In genomic region chr2:68643011-68643873, GRCh38 we compare ENCODE assay signal across 8 cellular contexts. TPM values are rescaled to one million over a fixed set of nuclear protein-coding genes. Genes with fewer than 3 reads are reported as not detected.
DNase-seq lines count a peak whose midpoint lies in the region; ATAC-seq, FAIRE-seq and TF ChIP-seq lines count a peak whose summit lies in the region.

PROKR1 (plus strand) TSS chr2:68643579; CDS start chr2:68645822, 2,243 bp downstream.

- no peaks in the 10 kb centered on the region for H3K36me3 Mint-ChIP-seq in natural killer cell

- intact Hi-C loops in esophagus squamous epithelium (cut with DNase I): no loop called here
- intact Hi-C loops in natural killer cell (cut with micrococcal nuclease): no loop called here

- H3K9me3 ChIP-seq in esophagus squamous epithelium: peaks cover 0 to 13% (median 0%) of the 10 kb centered on the region in 3 donors

- H3K4me1 Mint-ChIP-seq in natural killer cell: peaks cover 0 to 12% of the 10 kb centered on the region in 2 donors

- DNase-seq in ELR (ENCODE audit: low read depth) (peak; percentile 46), esophagus squamous epithelium (lab: John Stamatoyannopoulos, UW) (no peak), natural killer cell (no peak), D721Med (ENCODE audit: insufficient read length, low spot score) (no peak)

- 1% methylated on average over 14 of the region's 86 CpGs; no CpG with 5 or more reads in 1 of the 2 donors for WGBS in esophagus squamous epithelium, 2 donors

- no peak for TF ChIP-seq POLR2A in esophagus squamous epithelium (IDR thresholded peaks at IDR 0.05)

- peaks cover 51 to 67% of the 10 kb centered on the region in 2 donors for H3K27me3 Mint-ChIP-seq in natural killer cell (ENCODE audit: low read depth in 2 of 2)

- H3K4me3 ChIP-seq in esophagus squamous epithelium: peak within 1 kb of the TSS; percentile 30 to 78 (median 44)

- ATAC-seq in SK-N-SH treated with all-trans-retinoic acid at 6 μM for 48 hours (peak; percentile 87), natural killer cell (peak; percentile 29 to 60 (median 43)), HG03439 (IDR thresholded peaks at IDR 0.05; ENCODE audit: unreplicated experiment) (no peak), HG03457 (IDR thresholded peaks at IDR 0.05; ENCODE audit: unreplicated experiment) (no peak)

- peak within 1 kb of the TSS; percentile 75 for H3K4me3 Mint-ChIP-seq in natural killer cell

- FAIRE-seq in D721Med (lab: Jason Lieb, UNC): no peak

- H3K36me3 ChIP-seq in esophagus squamous epithelium: no peaks in the 10 kb centered on the region

- peaks cover 7 to 16% (median 10%) of the 10 kb centered on the region in 3 donors for H3K4me1 ChIP-seq in esophagus squamous epithelium

- H3K9me3 Mint-ChIP-seq in natural killer cell: no peaks in the 10 kb centered on the region

- H3K27me3 ChIP-seq in esophagus squamous epithelium: peaks cover 0 to 65% (median 8%) of the 10 kb centered on the region in 4 donors

- no peak within 1 kb of the TSS for H3K27ac ChIP-seq in 22Rv1
- no peak within 1 kb of the TSS for H3K27ac ChIP-seq in esophagus squamous epithelium

- TF ChIP-seq CTCF in 22Rv1 (IDR thresholded peaks at IDR 0.05) (peak; percentile 15), esophagus squamous epithelium (IDR thresholded peaks at IDR 0.05) (no peak), natural killer cell (IDR thresholded peaks at IDR 0.05) (no peak), D721Med (IDR thresholded peaks at IDR 0.05; ENCODE audit: insufficient read depth, missing control alignments) (no peak)

- no peak within 1 kb of the TSS for H3K27ac Mint-ChIP-seq in natural killer cell

TF ChIP-seq in SK-N-SH treated with all-trans-retinoic acid at 6 μM for 48 hours, 23 proteins besides CTCF, POLR2A, EP300 and RAD21:
- TF ChIP-seq CSDC2 (CRISPR knock-in tag; IDR thresholded peaks at IDR 0.05): no peak
- no peak for TF ChIP-seq PATZ1 (CRISPR knock-in tag; IDR thresholded peaks at IDR 0.05; ENCODE audit: borderline replicate concordance)
- TF ChIP-seq TCF4 (CRISPR knock-in tag; IDR thresholded peaks at IDR 0.05; ENCODE audit: borderline replicate concordance): no peak
- TF ChIP-seq ZNF565 (CRISPR knock-in tag; conservative IDR thresholded peaks at IDR 0.05; ENCODE audit: low read depth): no peak
- no peak for TF ChIP-seq OSR1 (CRISPR knock-in tag; IDR thresholded peaks at IDR 0.05)
- no peak for TF ChIP-seq ZNF70 (CRISPR knock-in tag; IDR thresholded peaks at IDR 0.05)
- no peak for TF ChIP-seq BACH2 (CRISPR knock-in tag; IDR thresholded peaks at IDR 0.05; ENCODE audit: borderline replicate concordance)
- TF ChIP-seq ZFP3 (CRISPR knock-in tag; IDR thresholded peaks at IDR 0.05): no peak
- TF ChIP-seq GLIS3 (CRISPR knock-in tag; IDR thresholded peaks at IDR 0.05): no peak
- no peak for TF ChIP-seq POU6F1 (CRISPR knock-in tag; IDR thresholded peaks at IDR 0.05; ENCODE audit: borderline replicate concordance, low read depth)
- TF ChIP-seq, protein P1, sequence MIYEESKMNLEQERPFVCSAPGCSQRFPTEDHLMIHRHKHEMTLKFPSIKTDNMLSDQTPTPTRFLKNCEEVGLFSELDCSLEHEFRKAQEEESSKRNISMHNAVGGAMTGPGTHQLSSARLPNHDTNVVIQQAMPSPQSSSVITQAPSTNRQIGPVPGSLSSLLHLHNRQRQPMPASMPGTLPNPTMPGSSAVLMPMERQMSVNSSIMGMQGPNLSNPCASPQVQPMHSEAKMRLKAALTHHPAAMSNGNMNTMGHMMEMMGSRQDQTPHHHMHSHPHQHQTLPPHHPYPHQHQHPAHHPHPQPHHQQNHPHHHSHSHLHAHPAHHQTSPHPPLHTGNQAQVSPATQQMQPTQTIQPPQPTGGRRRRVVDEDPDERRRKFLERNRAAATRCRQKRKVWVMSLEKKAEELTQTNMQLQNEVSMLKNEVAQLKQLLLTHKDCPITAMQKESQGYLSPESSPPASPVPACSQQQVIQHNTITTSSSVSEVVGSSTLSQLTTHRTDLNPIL (CRISPR knock-in tag; IDR thresholded peaks at IDR 0.05; ENCODE audit: low read depth): no peak
- no peak for TF ChIP-seq TOX (CRISPR knock-in tag; IDR thresholded peaks at IDR 0.05; ENCODE audit: borderline replicate concordance)
- no peak for TF ChIP-seq ESRRG (CRISPR knock-in tag; IDR thresholded peaks at IDR 0.05)
- TF ChIP-seq PPARA (CRISPR knock-in tag; IDR thresholded peaks at IDR 0.05; ENCODE audit: borderline replicate concordance): no peak
- no peak for TF ChIP-seq ZNF8 (CRISPR knock-in tag; IDR thresholded peaks at IDR 0.05)
- TF ChIP-seq RARB (CRISPR knock-in tag; IDR thresholded peaks at IDR 0.05): no peak
- no peak for TF ChIP-seq ARNTL (CRISPR knock-in tag; IDR thresholded peaks at IDR 0.05; ENCODE audit: borderline replicate concordance, low read depth)
- no peak for TF ChIP-seq ZFP30 (CRISPR knock-in tag; IDR thresholded peaks at IDR 0.05)
- TF ChIP-seq ISL1 (CRISPR knock-in tag; IDR thresholded peaks at IDR 0.05): no peak

RNA-seq across cellular contexts. Expression of gene PROKR1, which starts in this region (rescaled TPM):
- total RNA-seq in esophagus squamous epithelium (not detected), natural killer cell (not detected)

Comparison
In these comparisons a context has a peak if more than half of its experiments do, and no peak if none do; other contexts are left out.
1. Peak in ATAC-seq in natural killer cell; RNA of the gene not detected or under 1 TPM.